ENCODE assay signal across 25 cellular contexts in genomic region chr2:14750433-14750832, GRCh38.
"Had no signal": no experiment of that assay in that cellular context is flagged by ENCODE, and none has a peak within 500 bp of the region (broad histone marks: within the 10 kb centered on the region; RNA-seq: fewer than 3 reads in every experiment).

No MANE protein-coding gene starts in this region.

- H3K27me3 ChIP-seq: hepatocyte, pancreas, spleen, thyroid gland, transverse colon, upper lobe of left lung, vagina had no signal

- H3K27ac ChIP-seq: hepatocyte, left ventricle myocardium inferior, pancreas, prostate gland, spleen, thyroid gland, transverse colon, upper lobe of left lung, vagina had no signal

- H2AFZ ChIP-seq: hepatocyte had no signal

- DNase-seq: islet precursor cell; left ventricle myocardium inferior; mesendoderm; midbrain; mucosa of descending colon; naive thymus-derived CD8-positive, alpha-beta T cell; nucleus accumbens; pancreas; posterior cingulate gyrus; retina; right cardiac atrium; small intestine; spleen; stimulated activated CD4-positive, alpha-beta T cell treated with anti-CD3 and anti-CD28 coated beads, Interleukin-4, amount 100 ng/mL, for 4 hours; stimulated activated CD8-positive, alpha-beta memory T cell treated with anti-CD3 and anti-CD28 coated beads, Interleukin-4, amount 100 ng/mL, for 48 hours; stimulated activated naive CD4-positive, alpha-beta T cell treated with Interleukin-2 at 50 U/mL for 16 hours; stimulated activated naive CD8-positive, alpha-beta T cell treated with anti-CD3 and anti-CD28 coated beads, Interleukin-15, amount 100 ng/mL, for 72 hours; substantia nigra; thyroid gland; transverse colon; upper lobe of left lung had no signal

- H3K4me1 ChIP-seq: left ventricle myocardium inferior, pancreas, prostate gland, spleen, thyroid gland, transverse colon, upper lobe of left lung, vagina had no signal

- H3K79me2 ChIP-seq: hepatocyte had no signal

- H3K4me3 ChIP-seq: hepatocyte, left ventricle myocardium inferior, lung, mucosa of descending colon, pancreas, prostate gland, spleen, thyroid gland, transverse colon, upper lobe of left lung, vagina had no signal

- H3K4me2 ChIP-seq: hepatocyte had no signal

- H3K36me3 ChIP-seq: left ventricle myocardium inferior, pancreas, prostate gland, spleen, thyroid gland, transverse colon, upper lobe of left lung, vagina had no signal

- H3K9me3 ChIP-seq: mucosa of descending colon, pancreas, prostate gland, thyroid gland, transverse colon, upper lobe of left lung, vagina had no signal
